Comparison of ENCODE assay signal across 9 cellular contexts in the genomic region with DNA sequence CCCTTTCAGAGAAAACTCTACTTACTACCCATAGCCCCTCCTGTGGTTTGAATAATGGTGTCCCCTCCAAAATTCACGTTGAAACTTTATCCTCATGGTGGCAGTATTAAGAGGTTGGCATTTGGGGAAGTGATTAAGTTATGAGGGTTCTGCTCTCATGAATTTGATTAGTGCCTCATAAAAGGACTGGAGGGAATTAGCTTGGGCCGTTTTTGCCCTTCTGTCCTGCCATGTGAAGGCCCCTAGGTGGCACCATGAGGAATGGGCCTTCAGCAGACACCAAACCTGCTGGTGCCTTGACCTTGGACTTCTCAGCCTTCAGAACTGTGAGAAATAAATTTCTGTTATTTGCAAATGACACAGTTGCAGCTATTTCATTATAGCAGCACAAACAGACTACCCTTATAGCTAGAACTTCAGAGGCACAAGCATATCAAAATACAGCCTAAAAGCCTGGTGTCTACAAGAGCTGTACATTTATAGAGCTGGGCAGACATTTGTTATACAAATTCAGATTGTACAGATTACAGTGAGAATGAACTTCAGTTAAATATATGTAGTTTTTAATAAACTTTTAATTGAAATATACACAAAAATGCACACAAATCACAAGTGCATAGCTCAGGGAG. TPM values are rescaled to one million over a fixed set of nuclear protein-coding genes. Genes with fewer than 3 reads are reported as not detected.
DNase-seq lines count a peak whose midpoint lies in the region; ATAC-seq, FAIRE-seq and TF ChIP-seq lines count a peak whose summit lies in the region.
"Had no signal": no experiment of that assay in that cellular context is flagged by ENCODE, and none has a peak within 500 bp of the region (broad histone marks: within the 10 kb centered on the region; RNA-seq: fewer than 3 reads in every experiment).

No MANE protein-coding gene starts in this region.

- H3K4me2 ChIP-seq in astrocyte (ENCODE audit: low read length), result no peak overlapping the region

- TF ChIP-seq EP300 in Ishikawa (IDR thresholded peaks at IDR 0.05; ENCODE audit: borderline replicate concordance), result no peak

- H3K4me3 Mint-ChIP-seq in astrocyte (ENCODE audit: unreplicated experiment) (no peak overlapping the region), natural killer cell (peak overlapping the region; percentile 42)
- H3K4me3 Mint-ChIP-seq in activated CD4-positive, alpha-beta memory T cell treated with anti-CD3 and anti-CD28 coated beads, Interleukin-2, amount 10 ng/mL, durations not matched to agents 7 days and 5 days, result no peak overlapping the region

- H4K20me1 ChIP-seq in astrocyte (ENCODE audit: insufficient read depth, low read length), result peaks cover 25% of the 10 kb centered on the region

- H2AFZ ChIP-seq in astrocyte (ENCODE audit: low read depth, low read length), result no peak overlapping the region

- POLR2A ChIA-PET in activated CD4-positive, alpha-beta memory T cell treated with anti-CD3 and anti-CD28 coated beads, Interleukin-2, amount 10 ng/mL, durations not matched to agents 7 days and 5 days (lab: Charles Lee), result interaction anchor here (0.8 to 1.4 kb wide), 6 partner anchors 17 to 184 kb away, joined by 3 to 4 read pairs (median 3); partner anchors contain the start of genes CEP192 and CEP76

- no peak overlapping the region for H3K27ac ChIP-seq in astrocyte (ENCODE audit: low read depth, low read length)

- peaks cover 19% of the 10 kb centered on the region for H3K79me2 ChIP-seq in astrocyte (ENCODE audit: insufficient read depth, low read length)

- no peaks in the 10 kb centered on the region for H3K36me3 ChIP-seq in astrocyte (ENCODE audit: insufficient read depth, low read length)

- H3K4me1 ChIP-seq in astrocyte (ENCODE audit: insufficient read depth, low read length), result peaks cover 7% of the 10 kb centered on the region

- H3K27ac Mint-ChIP-seq in astrocyte (ENCODE audit: unreplicated experiment) (no peak overlapping the region), natural killer cell (peak overlapping the region; percentile 86 to 94)
- H3K27ac Mint-ChIP-seq in activated CD4-positive, alpha-beta memory T cell treated with anti-CD3 and anti-CD28 coated beads, Interleukin-2, amount 10 ng/mL, durations not matched to agents 7 days and 5 days, result no peak overlapping the region

- TF ChIP-seq RAD21 in Ishikawa (IDR thresholded peaks at IDR 0.05; ENCODE audit: low read depth), result peak; percentile 40; the same call in 1 of the 2 replicates

- H3K27me3 ChIP-seq in astrocyte (ENCODE audit: insufficient read depth, low read length), result no peaks in the 10 kb centered on the region

- H3K4me1 Mint-ChIP-seq in astrocyte (ENCODE audit: low read depth, unreplicated experiment) (peaks cover 10% of the 10 kb centered on the region), natural killer cell (peaks cover 29 to 42% of the 10 kb centered on the region in 2 donors)
- peaks cover 32% of the 10 kb centered on the region for H3K4me1 Mint-ChIP-seq in activated CD4-positive, alpha-beta memory T cell treated with anti-CD3 and anti-CD28 coated beads, Interleukin-2, amount 10 ng/mL, durations not matched to agents 7 days and 5 days

- H3K9ac ChIP-seq in astrocyte (ENCODE audit: low read length), result no peak overlapping the region

- no peaks in the 10 kb centered on the region for H3K9me3 Mint-ChIP-seq in astrocyte (ENCODE audit: unreplicated experiment)
- no peaks in the 10 kb centered on the region for H3K9me3 Mint-ChIP-seq in natural killer cell
- peaks cover 4% of the 10 kb centered on the region for H3K9me3 Mint-ChIP-seq in activated CD4-positive, alpha-beta memory T cell treated with anti-CD3 and anti-CD28 coated beads, Interleukin-2, amount 10 ng/mL, durations not matched to agents 7 days and 5 days

- H3K36me3 Mint-ChIP-seq in astrocyte (ENCODE audit: low read depth, unreplicated experiment) (no peaks in the 10 kb centered on the region), natural killer cell (no peaks in the 10 kb centered on the region)
- H3K36me3 Mint-ChIP-seq in activated CD4-positive, alpha-beta memory T cell treated with anti-CD3 and anti-CD28 coated beads, Interleukin-2, amount 10 ng/mL, durations not matched to agents 7 days and 5 days (ENCODE audit: low read depth), result peaks cover 7% of the 10 kb centered on the region

- TF ChIP-seq CTCF in astrocyte (IDR thresholded peaks at IDR 0.05; ENCODE audit: insufficient read depth, low read depth, low read length), result peak; percentile 17
- no peak for TF ChIP-seq CTCF in natural killer cell (IDR thresholded peaks at IDR 0.05)

- CTCF ChIA-PET in activated CD4-positive, alpha-beta memory T cell treated with anti-CD3 and anti-CD28 coated beads, Interleukin-2, amount 10 ng/mL, durations not matched to agents 7 days and 5 days (lab: Charles Lee), result interaction anchor here (0.7 to 1.7 kb wide), 5 partner anchors 17 to 143 kb away, joined by 3 to 9 read pairs (median 4); no protein-coding TSS in a partner anchor

- H3K4me3 ChIP-seq in astrocyte (ENCODE audit: insufficient read depth, low read depth, low read length), result no peak overlapping the region

- DNase-seq in NCI-H748 (lab: John Stamatoyannopoulos, UW; ENCODE audit: unreplicated experiment) (peak; percentile 49), NCI-H748 treated with DMSO at 0.1 percent for 48 hours (lab: John Stamatoyannopoulos, UW) (no peak), astrocyte (ENCODE audit: low read depth) (no peak), natural killer cell (no peak), AG20443 (ENCODE audit: low spot score) (no peak)
- DNase-seq in activated CD4-positive, alpha-beta memory T cell treated with anti-CD3 and anti-CD28 coated beads, Interleukin-2, amount 10 ng/mL, durations not matched to agents 7 days and 5 days, result no peak

- intact Hi-C loops in natural killer cell (cut with micrococcal nuclease), result no loop called here

- no peak for FAIRE-seq in astrocyte (lab: Jason Lieb, UNC)
- FAIRE-seq: TTC549 had no signal

- H3K27me3 Mint-ChIP-seq in astrocyte (ENCODE audit: low read depth, unreplicated experiment), result no peaks in the 10 kb centered on the region
- H3K27me3 Mint-ChIP-seq in natural killer cell (ENCODE audit: low read depth in 2 of 2), result no peaks in the 10 kb centered on the region
- H3K27me3 Mint-ChIP-seq in activated CD4-positive, alpha-beta memory T cell treated with anti-CD3 and anti-CD28 coated beads, Interleukin-2, amount 10 ng/mL, durations not matched to agents 7 days and 5 days, result no peaks in the 10 kb centered on the region

- H3K9me3 ChIP-seq in astrocyte (ENCODE audit: insufficient read depth, low read depth, low read length), result peaks cover 9% of the 10 kb centered on the region

- no peak for ATAC-seq in natural killer cell
- ATAC-seq in HG03439 (IDR thresholded peaks at IDR 0.05; ENCODE audit: unreplicated experiment), result no peak

TF ChIP-seq in Ishikawa, 13 proteins besides CTCF, POLR2A, EP300 and RAD21:
- TF ChIP-seq TCF12 (IDR thresholded peaks at IDR 0.05; ENCODE audit: low read depth) (no peak), USF1 (IDR thresholded peaks at IDR 0.05) (no peak), NFIC (IDR thresholded peaks at IDR 0.05) (no peak), ZBTB7A (IDR thresholded peaks at IDR 0.05; ENCODE audit: low read depth) (no peak), CREB1 (IDR thresholded peaks at IDR 0.05; ENCODE audit: low read depth) (no peak), EGR1 (IDR thresholded peaks at IDR 0.05) (no peak)
- TF ChIP-seq, protein P1, sequence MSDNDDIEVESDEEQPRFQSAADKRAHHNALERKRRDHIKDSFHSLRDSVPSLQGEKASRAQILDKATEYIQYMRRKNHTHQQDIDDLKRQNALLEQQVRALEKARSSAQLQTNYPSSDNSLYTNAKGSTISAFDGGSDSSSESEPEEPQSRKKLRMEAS (IDR thresholded peaks at IDR 0.05), result peak; percentile 23; the same call in 1 of the 2 replicates
TF ChIP-seq in Ishikawa: peak in this region for 1.

RNA-seq across cellular contexts. Expression of gene PTPN2, which starts 2.6 kb away (rescaled TPM):
- total RNA-seq in astrocyte (20.2 and 25.9 TPM in 2 replicates), natural killer cell (100 to 1,000 TPM; 110 to 115 (median 112) TPM)
- total RNA-seq in activated CD4-positive, alpha-beta memory T cell treated with anti-CD3 and anti-CD28 coated beads, Interleukin-2, amount 10 ng/mL, durations not matched to agents 7 days and 5 days, result 10 to 100 TPM; 82.9 to 90.8 TPM

Comparison
In these comparisons a context has a peak if more than half of its experiments do, and no peak if none do; other contexts are left out.
1. H3K27ac Mint-ChIP-seq: peak in natural killer cell (2 of 2); none in astrocyte (single experiment) and activated CD4-positive, alpha-beta memory T cell treated with anti-CD3 and anti-CD28 coated beads, Interleukin-2, amount 10 ng/mL, durations not matched to agents 7 days and 5 days (single experiment).